ENCODE assay signal across 14 cellular contexts in the genomic region with DNA sequence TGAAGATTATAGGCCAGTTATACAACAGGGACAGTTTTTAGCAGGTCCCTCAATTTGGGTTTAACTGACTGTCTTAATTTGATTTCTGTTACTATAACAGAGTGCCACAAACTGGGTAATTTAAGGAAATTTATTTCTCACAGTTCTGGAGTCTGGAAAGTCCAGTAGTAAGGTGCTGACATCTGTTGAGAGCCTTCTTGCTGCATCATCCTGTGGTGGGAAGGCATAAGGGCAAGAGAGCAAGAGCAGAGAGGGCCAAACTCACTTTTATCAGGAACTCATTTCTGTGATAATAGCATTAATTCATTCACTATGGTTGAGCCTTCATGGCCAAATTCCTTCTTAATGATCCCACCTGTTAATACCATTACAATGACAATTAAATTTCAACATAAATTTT. TPM values are rescaled to one million over a fixed set of nuclear protein-coding genes. Genes with fewer than 3 reads are reported as not detected.
DNase-seq lines count a peak whose midpoint lies in the region; ATAC-seq and TF ChIP-seq lines count a peak whose summit lies in the region.
"Had no signal": no experiment of that assay in that cellular context is flagged by ENCODE, and none has a peak within 500 bp of the region (broad histone marks: within the 10 kb centered on the region; RNA-seq: fewer than 3 reads in every experiment).

No MANE protein-coding gene starts in this region.

- peaks cover 65% of the 10 kb centered on the region for H3K79me2 ChIP-seq in osteoblast (ENCODE audit: insufficient read depth, low read length)

- TF ChIP-seq CTCF in left ventricle myocardium inferior (IDR thresholded peaks at IDR 0.05; ENCODE audit: borderline replicate concordance) (no peak), uterus (IDR thresholded peaks at IDR 0.05) (no peak), osteoblast (IDR thresholded peaks at IDR 0.05; ENCODE audit: extremely low read depth, low read depth, low read length) (no peak)

- H3K4me3 Mint-ChIP-seq in T-helper 17 cell, result no peak overlapping the region
- H3K4me3 Mint-ChIP-seq: B cell; CD4-positive, alpha-beta T cell; GM23338; IgD-negative memory B cell had no signal

- H4K20me1 ChIP-seq in osteoblast (ENCODE audit: insufficient read depth, low read length), result peaks cover 56% of the 10 kb centered on the region

- H3K27me3 ChIP-seq in left ventricle myocardium inferior (ENCODE audit: low read depth) (no peaks in the 10 kb centered on the region), uterus (no peaks in the 10 kb centered on the region), osteoblast (ENCODE audit: insufficient read depth, low read length) (no peaks in the 10 kb centered on the region)

- H3K4me3 ChIP-seq in left ventricle myocardium inferior, result no peak overlapping the region
- no peak overlapping the region for H3K4me3 ChIP-seq in uterus
- no peak overlapping the region for H3K4me3 ChIP-seq in osteoblast (ENCODE audit: insufficient read depth, low read length)
- H3K4me3 ChIP-seq: GM23338, HAP-1 had no signal

- no peaks in the 10 kb centered on the region for H3K27me3 Mint-ChIP-seq in T-helper 17 cell
- H3K27me3 Mint-ChIP-seq: B cell; CD4-positive, alpha-beta T cell; IgD-negative memory B cell had no signal

- TF ChIP-seq POLR2A in uterus (IDR thresholded peaks at IDR 0.05), result no peak

- H3K36me3 ChIP-seq in left ventricle myocardium inferior, result no peaks in the 10 kb centered on the region
- no peaks in the 10 kb centered on the region for H3K36me3 ChIP-seq in uterus
- H3K36me3 ChIP-seq in osteoblast (ENCODE audit: insufficient read depth, low read length), result no peaks in the 10 kb centered on the region
- H3K36me3 ChIP-seq: HAP-1 had no signal

- intact Hi-C loops in Right ventricle myocardium superior (cut with DNase I), result no loop called here
- intact Hi-C loops in cardiac septum (cut with DNase I), result no loop called here
- intact Hi-C loops in left ventricle myocardium inferior (cut with micrococcal nuclease), result no loop called here
- intact Hi-C loops in uterus (cut with DNase I; ENCODE audit: low total_unique reads), result no loop called here

- peaks cover 38% of the 10 kb centered on the region for H3K4me1 ChIP-seq in left ventricle myocardium inferior
- no peaks in the 10 kb centered on the region for H3K4me1 ChIP-seq in uterus
- no peaks in the 10 kb centered on the region for H3K4me1 ChIP-seq in osteoblast (ENCODE audit: insufficient read depth, low read length)
- H3K4me1 ChIP-seq: HAP-1 had no signal

- peak overlapping the region; percentile 36 for H3K27ac ChIP-seq in left ventricle myocardium inferior (replicated peaks)
- H3K27ac ChIP-seq in uterus, result no peak overlapping the region
- no peak overlapping the region for H3K27ac ChIP-seq in osteoblast (ENCODE audit: low read depth, low read length)

- peak overlapping the region; percentile 65 for H3K27ac Mint-ChIP-seq in T-helper 17 cell
- H3K27ac Mint-ChIP-seq: B cell; CD4-positive, alpha-beta T cell; GM23338; IgD-negative memory B cell had no signal

- H2AFZ ChIP-seq in osteoblast (ENCODE audit: low read length), result no peak overlapping the region
- H2AFZ ChIP-seq: GM23338 had no signal

- peaks cover 35% of the 10 kb centered on the region for H3K4me1 Mint-ChIP-seq in T-helper 17 cell

- DNase-seq in Right ventricle myocardium superior (no peak), cardiac septum (ENCODE audit: low spot score) (no peak), T-helper 17 cell (no peak), left ventricle myocardium inferior (no peak), uterus (no peak), osteoblast (ENCODE audit: insufficient read length, low spot score, missing footprints) (no peak)
- DNase-seq: C1 segment of cervical spinal cord; CD4-positive, alpha-beta T cell; DMS79 had no signal

- peaks cover 7% of the 10 kb centered on the region for H3K36me3 Mint-ChIP-seq in T-helper 17 cell (ENCODE audit: low read depth)

- no peaks in the 10 kb centered on the region for H3K9me3 ChIP-seq in T-helper 17 cell (ENCODE audit: control insufficient read depth, low read length, poor library complexity, severe bottlenecking)
- no peaks in the 10 kb centered on the region for H3K9me3 ChIP-seq in left ventricle myocardium inferior (replicated peaks)
- H3K9me3 ChIP-seq in uterus, result no peaks in the 10 kb centered on the region
- no peaks in the 10 kb centered on the region for H3K9me3 ChIP-seq in osteoblast (ENCODE audit: low read depth, low read length)
- H3K9me3 ChIP-seq: HAP-1 had no signal

- ATAC-seq in Right ventricle myocardium superior (ENCODE audit: poor library complexity) (peak; percentile 44), T-helper 17 cell (no peak), HG02571 (IDR thresholded peaks at IDR 0.05; ENCODE audit: unreplicated experiment) (no peak)
- ATAC-seq: GM23338 had no signal

- H3K4me2 ChIP-seq in osteoblast (ENCODE audit: insufficient read depth, low read length), result no peak overlapping the region
- H3K4me2 ChIP-seq: GM23338 had no signal

RNA-seq across cellular contexts. Expression of a gene that starts 36.5 kb away (rescaled TPM):
- total RNA-seq in Right ventricle myocardium superior (17.6 TPM), cardiac septum (18.6 TPM), T-helper 17 cell (10 to 100 TPM; 55.5 to 67.2 TPM), left ventricle myocardium inferior (17.0 TPM), uterus (10 to 100 TPM; 10.3 to 63.9 (median 29.7) TPM), osteoblast (21.2 and 28.2 TPM in 2 replicates)
